1 cellular context compared by ENCODE assay signal in the genomic region with DNA sequence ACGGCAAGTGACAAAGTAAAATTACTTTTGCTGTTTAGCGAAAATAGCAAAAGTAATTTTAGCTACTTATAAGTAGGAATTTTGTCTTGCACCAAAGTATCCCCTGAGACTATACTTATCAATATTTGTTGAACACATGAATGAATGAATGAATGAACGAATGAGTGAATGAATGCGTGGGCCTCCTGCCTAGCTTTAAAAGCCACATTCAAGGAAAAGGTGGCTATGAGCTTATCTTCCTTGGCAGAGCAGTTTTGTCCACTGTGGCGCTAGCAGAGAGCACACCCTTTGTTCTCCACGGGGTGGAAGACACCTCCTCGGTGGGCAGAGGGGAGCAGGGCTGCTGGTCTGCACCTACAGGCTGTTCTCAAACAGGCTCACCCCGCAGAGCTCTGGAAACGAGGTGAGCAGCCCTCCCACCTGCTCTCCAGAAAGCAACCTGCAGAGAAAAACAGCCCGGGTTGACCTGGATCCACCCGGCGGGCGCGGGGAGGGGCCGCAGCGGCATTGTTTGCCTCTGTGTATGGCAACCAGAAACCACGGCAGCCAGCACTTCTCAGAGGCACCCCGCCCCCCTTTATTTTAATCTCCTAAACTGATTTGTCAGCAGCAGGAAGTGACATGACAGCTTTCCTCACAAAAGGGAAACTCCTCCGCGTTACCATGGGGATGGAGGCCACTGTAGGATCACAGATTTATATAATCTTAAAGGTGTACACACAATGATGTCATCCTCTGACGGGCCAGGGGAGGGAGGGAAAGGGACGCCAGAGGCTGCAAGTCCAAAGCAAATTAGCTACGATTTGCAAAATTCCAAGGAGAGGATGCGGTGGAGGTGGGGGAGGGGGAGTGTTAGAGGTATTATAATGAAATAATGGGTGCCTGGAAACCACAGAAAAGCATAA.
TF ChIP-seq lines count a peak whose summit lies in the region.

No MANE protein-coding gene starts in this region.

TF ChIP-seq in HepG2, 621 proteins besides CTCF, POLR2A, EP300 and RAD21 (continued from another document and continues in another):
- TF ChIP-seq, protein P1, sequence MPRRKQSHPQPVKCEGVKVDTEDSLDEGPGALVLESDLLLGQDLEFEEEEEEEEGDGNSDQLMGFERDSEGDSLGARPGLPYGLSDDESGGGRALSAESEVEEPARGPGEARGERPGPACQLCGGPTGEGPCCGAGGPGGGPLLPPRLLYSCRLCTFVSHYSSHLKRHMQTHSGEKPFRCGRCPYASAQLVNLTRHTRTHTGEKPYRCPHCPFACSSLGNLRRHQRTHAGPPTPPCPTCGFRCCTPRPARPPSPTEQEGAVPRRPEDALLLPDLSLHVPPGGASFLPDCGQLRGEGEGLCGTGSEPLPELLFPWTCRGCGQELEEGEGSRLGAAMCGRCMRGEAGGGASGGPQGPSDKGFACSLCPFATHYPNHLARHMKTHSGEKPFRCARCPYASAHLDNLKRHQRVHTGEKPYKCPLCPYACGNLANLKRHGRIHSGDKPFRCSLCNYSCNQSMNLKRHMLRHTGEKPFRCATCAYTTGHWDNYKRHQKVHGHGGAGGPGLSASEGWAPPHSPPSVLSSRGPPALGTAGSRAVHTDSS (CRISPR knock-in tag; conservative IDR thresholded peaks at IDR 0.05): no peak
- 0 out of 2 replicates have a peak, but pooled peaks have one; percentile 37 for TF ChIP-seq ZNF44 (CRISPR knock-in tag; IDR thresholded peaks at IDR 0.05)
- no peak for TF ChIP-seq SRSF9 (IDR thresholded peaks at IDR 0.05; ENCODE audit: borderline replicate concordance, insufficient read depth, low read depth, low read length, poor library complexity, severe bottlenecking)
- TF ChIP-seq, protein P2, sequence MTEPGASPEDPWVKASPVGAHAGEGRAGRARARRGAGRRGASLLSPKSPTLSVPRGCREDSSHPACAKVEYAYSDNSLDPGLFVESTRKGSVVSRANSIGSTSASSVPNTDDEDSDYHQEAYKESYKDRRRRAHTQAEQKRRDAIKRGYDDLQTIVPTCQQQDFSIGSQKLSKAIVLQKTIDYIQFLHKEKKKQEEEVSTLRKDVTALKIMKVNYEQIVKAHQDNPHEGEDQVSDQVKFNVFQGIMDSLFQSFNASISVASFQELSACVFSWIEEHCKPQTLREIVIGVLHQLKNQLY (CRISPR knock-in tag; IDR thresholded peaks at IDR 0.05): no peak
- peak; percentile 25; the same call in 1 of the 2 replicates for TF ChIP-seq ZFP90 (CRISPR knock-in tag; IDR thresholded peaks at IDR 0.05; ENCODE audit: borderline replicate concordance)
- TF ChIP-seq RFXAP (CRISPR knock-in tag; IDR thresholded peaks at IDR 0.05; ENCODE audit: borderline replicate concordance): peak; percentile 49; the same call in 1 of the 2 replicates
- TF ChIP-seq ZNF619 (CRISPR knock-in tag; IDR thresholded peaks at IDR 0.05): 0 out of 2 replicates have a peak, but pooled peaks have one; percentile 34
- TF ChIP-seq ZNF138 (CRISPR knock-in tag; IDR thresholded peaks at IDR 0.05; ENCODE audit: low read depth): no peak
- TF ChIP-seq HMGA1 (CRISPR knock-in tag; conservative IDR thresholded peaks at IDR 0.05): no peak
- no peak for TF ChIP-seq ZNF160 (CRISPR knock-in tag; IDR thresholded peaks at IDR 0.05)
- TF ChIP-seq MEF2D (CRISPR knock-in tag; IDR thresholded peaks at IDR 0.05): peak; percentile 50; the same call in 1 of the 2 replicates
- no peak for TF ChIP-seq ZEB1 (IDR thresholded peaks at IDR 0.05; ENCODE audit: insufficient replicate concordance, low read depth)
- TF ChIP-seq, protein P3, sequence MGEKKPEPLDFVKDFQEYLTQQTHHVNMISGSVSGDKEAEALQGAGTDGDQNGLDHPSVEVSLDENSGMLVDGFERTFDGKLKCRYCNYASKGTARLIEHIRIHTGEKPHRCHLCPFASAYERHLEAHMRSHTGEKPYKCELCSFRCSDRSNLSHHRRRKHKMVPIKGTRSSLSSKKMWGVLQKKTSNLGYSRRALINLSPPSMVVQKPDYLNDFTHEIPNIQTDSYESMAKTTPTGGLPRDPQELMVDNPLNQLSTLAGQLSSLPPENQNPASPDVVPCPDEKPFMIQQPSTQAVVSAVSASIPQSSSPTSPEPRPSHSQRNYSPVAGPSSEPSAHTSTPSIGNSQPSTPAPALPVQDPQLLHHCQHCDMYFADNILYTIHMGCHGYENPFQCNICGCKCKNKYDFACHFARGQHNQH (CRISPR knock-in tag; IDR thresholded peaks at IDR 0.05): no peak; the same call in 1 of the 2 replicates
- no peak for TF ChIP-seq ZNF468 (CRISPR knock-in tag; IDR thresholded peaks at IDR 0.05)
- TF ChIP-seq ZNF225 (CRISPR knock-in tag; IDR thresholded peaks at IDR 0.05): no peak
- TF ChIP-seq MAZ (IDR thresholded peaks at IDR 0.05; ENCODE audit: borderline replicate concordance, low read depth, low read length): peak; percentile 51
- peak; percentile 43; the same call in 1 of the 2 replicates for TF ChIP-seq MAZ (CRISPR knock-in tag; IDR thresholded peaks at IDR 0.05; ENCODE audit: low read depth)
- TF ChIP-seq, protein P4, sequence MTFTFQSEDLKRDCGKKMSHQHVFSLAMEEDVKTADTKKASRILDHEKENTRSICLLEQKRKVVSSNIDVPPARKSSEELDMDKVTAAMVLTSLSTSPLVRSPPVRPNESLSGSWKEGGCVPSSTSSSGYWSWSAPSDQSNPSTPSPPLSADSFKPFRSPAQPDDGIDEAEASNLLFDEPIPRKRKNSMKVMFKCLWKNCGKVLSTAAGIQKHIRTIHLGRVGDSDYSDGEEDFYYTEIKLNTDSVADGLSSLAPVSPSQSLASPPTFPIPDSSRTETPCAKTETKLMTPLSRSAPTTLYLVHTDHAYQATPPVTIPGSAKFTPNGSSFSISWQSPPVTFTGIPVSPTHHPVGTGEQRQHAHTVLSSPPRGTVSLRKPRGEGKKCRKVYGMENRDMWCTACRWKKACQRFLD (CRISPR knock-in tag; IDR thresholded peaks at IDR 0.05; ENCODE audit: borderline replicate concordance): no peak
- TF ChIP-seq MXD4 (CRISPR knock-in tag; IDR thresholded peaks at IDR 0.05): no peak
- no peak for TF ChIP-seq BCL3 (CRISPR knock-in tag; IDR thresholded peaks at IDR 0.05)
- peak; percentile 47; the same call in 1 of the 2 replicates for TF ChIP-seq FOXO1 (CRISPR knock-in tag; IDR thresholded peaks at IDR 0.05)
- no peak for TF ChIP-seq KDM1A (CRISPR knock-in tag; IDR thresholded peaks at IDR 0.05)
- TF ChIP-seq ZNF350 (CRISPR knock-in tag; IDR thresholded peaks at IDR 0.05; ENCODE audit: borderline replicate concordance, low read depth): no peak
- peak; percentile 42; the same call in 1 of the 2 replicates for TF ChIP-seq ELF1 (CRISPR knock-in tag; IDR thresholded peaks at IDR 0.05)
- TF ChIP-seq CEBPB (IDR thresholded peaks at IDR 0.05; ENCODE audit: borderline replicate concordance, low read depth, low read length): peak; percentile 45; the same call in 1 of the 2 replicates
- no peak for TF ChIP-seq ZNF333 (CRISPR knock-in tag; IDR thresholded peaks at IDR 0.05; ENCODE audit: borderline replicate concordance)
- TF ChIP-seq, protein P5, sequence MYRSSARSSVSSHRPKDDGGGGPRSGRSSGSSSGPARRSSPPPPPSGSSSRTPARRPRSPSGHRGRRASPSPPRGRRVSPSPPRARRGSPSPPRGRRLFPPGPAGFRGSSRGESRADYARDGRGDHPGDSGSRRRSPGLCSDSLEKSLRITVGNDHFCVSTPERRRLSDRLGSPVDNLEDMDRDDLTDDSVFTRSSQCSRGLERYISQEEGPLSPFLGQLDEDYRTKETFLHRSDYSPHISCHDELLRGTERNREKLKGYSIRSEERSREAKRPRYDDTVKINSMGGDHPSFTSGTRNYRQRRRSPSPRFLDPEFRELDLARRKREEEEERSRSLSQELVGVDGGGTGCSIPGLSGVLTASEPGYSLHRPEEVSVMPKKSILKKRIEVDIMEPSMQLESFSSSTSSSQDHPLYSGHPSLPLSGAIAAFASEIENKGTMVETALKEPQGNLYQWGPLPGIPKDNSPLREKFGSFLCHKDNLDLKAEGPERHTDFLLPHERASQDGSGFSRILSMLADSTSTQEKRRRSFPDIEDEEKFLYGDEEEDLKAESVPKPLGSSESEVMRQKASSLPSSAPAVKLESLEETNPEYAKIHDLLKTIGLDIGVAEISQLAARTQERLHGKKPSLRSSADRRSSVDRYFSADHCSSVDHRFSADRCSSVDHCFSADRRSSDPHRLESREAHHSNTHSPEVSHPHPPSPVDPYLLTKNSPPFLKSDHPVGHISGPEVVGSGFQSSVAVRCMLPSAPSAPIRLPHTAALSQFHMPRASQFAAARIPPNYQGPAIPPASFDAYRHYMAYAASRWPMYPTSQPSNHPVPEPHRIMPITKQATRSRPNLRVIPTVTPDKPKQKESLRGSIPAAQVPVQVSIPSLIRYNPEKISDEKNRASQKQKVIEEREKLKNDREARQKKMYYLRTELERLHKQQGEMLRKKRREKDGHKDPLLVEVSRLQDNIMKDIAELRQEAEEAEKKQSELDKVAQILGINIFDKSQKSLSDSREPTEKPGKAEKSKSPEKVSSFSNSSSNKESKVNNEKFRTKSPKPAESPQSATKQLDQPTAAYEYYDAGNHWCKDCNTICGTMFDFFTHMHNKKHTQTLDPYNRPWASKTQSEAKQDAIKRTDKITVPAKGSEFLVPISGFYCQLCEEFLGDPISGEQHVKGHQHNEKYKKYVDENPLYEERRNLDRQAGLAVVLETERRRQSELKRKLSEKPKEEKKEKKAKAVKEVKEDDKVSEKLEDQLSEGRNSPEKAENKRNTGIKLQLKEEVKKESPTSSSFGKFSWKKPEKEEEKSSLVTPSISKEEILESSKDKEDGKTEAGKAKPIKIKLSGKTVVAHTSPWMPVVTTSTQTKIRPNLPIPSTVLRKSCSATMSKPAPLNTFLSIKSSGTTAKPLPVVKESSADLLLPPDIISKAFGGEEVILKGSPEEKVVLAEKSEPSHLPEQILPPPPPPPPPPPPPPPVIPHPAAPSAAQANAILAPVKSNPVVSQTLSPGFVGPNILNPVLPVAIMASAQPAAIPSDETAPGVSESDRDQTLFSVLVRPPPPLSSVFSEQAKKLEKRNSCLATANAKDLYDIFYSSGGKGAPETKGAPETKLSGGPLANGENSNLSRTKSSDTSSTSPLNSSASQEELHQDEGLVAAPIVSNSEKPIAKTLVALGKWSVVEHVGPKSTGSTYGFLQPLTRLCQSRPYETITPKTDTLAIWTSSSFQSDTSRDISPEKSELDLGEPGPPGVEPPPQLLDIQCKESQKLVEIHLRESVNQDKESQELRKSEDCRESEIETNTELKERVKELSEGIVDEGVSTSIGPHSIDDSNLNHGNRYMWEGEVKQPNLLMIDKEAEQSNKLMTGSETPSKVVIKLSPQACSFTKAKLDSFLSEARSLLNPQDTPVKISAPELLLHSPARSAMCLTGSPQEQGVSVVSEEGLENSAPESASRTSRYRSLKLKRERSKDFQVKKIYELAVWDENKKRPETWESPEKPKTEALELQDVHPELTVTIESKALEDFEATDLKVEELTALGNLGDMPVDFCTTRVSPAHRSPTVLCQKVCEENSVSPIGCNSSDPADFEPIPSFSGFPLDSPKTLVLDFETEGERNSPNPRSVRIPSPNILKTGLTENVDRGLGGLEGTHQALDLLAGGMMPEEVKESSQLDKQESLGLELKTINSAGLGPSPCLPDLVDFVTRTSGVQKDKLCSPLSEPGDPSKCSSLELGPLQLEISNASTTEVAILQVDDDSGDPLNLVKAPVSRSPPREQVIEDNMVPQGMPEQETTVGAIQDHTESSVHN (CRISPR knock-in tag; IDR thresholded peaks at IDR 0.05): no peak
- peak; percentile 59; the same call in 1 of the 2 replicates for TF ChIP-seq KDM5B (CRISPR knock-in tag; IDR thresholded peaks at IDR 0.05; ENCODE audit: borderline replicate concordance)
- no peak for TF ChIP-seq JDP2 (CRISPR knock-in tag; IDR thresholded peaks at IDR 0.05; ENCODE audit: borderline replicate concordance)
- TF ChIP-seq DPF2 (CRISPR knock-in tag; IDR thresholded peaks at IDR 0.05; ENCODE audit: borderline replicate concordance, low read depth): no peak
- TF ChIP-seq, protein P6, sequence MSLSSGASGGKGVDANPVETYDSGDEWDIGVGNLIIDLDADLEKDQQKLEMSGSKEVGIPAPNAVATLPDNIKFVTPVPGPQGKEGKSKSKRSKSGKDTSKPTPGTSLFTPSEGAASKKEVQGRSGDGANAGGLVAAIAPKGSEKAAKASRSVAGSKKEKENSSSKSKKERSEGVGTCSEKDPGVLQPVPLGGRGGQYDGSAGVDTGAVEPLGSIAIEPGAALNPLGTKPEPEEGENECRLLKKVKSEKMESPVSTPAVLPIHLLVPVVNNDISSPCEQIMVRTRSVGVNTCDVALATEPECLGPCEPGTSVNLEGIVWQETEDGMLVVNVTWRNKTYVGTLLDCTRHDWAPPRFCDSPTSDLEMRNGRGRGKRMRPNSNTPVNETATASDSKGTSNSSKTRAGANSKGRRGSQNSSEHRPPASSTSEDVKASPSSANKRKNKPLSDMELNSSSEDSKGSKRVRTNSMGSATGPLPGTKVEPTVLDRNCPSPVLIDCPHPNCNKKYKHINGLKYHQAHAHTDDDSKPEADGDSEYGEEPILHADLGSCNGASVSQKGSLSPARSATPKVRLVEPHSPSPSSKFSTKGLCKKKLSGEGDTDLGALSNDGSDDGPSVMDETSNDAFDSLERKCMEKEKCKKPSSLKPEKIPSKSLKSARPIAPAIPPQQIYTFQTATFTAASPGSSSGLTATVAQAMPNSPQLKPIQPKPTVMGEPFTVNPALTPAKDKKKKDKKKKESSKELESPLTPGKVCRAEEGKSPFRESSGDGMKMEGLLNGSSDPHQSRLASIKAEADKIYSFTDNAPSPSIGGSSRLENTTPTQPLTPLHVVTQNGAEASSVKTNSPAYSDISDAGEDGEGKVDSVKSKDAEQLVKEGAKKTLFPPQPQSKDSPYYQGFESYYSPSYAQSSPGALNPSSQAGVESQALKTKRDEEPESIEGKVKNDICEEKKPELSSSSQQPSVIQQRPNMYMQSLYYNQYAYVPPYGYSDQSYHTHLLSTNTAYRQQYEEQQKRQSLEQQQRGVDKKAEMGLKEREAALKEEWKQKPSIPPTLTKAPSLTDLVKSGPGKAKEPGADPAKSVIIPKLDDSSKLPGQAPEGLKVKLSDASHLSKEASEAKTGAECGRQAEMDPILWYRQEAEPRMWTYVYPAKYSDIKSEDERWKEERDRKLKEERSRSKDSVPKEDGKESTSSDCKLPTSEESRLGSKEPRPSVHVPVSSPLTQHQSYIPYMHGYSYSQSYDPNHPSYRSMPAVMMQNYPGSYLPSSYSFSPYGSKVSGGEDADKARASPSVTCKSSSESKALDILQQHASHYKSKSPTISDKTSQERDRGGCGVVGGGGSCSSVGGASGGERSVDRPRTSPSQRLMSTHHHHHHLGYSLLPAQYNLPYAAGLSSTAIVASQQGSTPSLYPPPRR (CRISPR knock-in tag; IDR thresholded peaks at IDR 0.05; ENCODE audit: borderline replicate concordance): peak; percentile 58; the same call in 1 of the 2 replicates
